Comparison of ENCODE assay signal across 7 cellular contexts in genomic region chr2:6864938-6865345, GRCh38. TPM values are rescaled to one million over a fixed set of nuclear protein-coding genes. Genes with fewer than 3 reads are reported as not detected.
DNase-seq lines count a peak whose midpoint lies in the region; ATAC-seq and TF ChIP-seq lines count a peak whose summit lies in the region.

No MANE protein-coding gene starts in this region.

- no peaks in the 10 kb centered on the region for H3K36me3 ChIP-seq in rectal smooth muscle tissue (ENCODE audit: control insufficient read depth, insufficient read depth, low read length)

- peak overlapping the region; percentile 32 for H3K4me3 ChIP-seq in fibroblast of villous mesenchyme (ENCODE audit: low read depth, low read length)
- H3K4me3 ChIP-seq in rectal smooth muscle tissue (ENCODE audit: low read length): peak overlapping the region; percentile 89

- H3K27ac ChIP-seq in rectal smooth muscle tissue (ENCODE audit: low read depth, low read length): peak overlapping the region; percentile 73

- TF ChIP-seq CTCF in fibroblast of villous mesenchyme (IDR thresholded peaks at IDR 0.05; ENCODE audit: insufficient read depth, low read depth, low read length): no peak

- H3K4me1 ChIP-seq in rectal smooth muscle tissue (ENCODE audit: control insufficient read depth, insufficient read depth, low read length): peaks cover 6% of the 10 kb centered on the region

- no peak overlapping the region for H3K9ac ChIP-seq in rectal smooth muscle tissue (ENCODE audit: low read length)

- DNase-seq in activated CD4-positive, alpha-beta T cell treated with anti-CD3 and anti-CD28 coated beads, Interleukin-2, amount 50 U/mL, for 1 hour: peak; percentile 20
- DNase-seq in fibroblast of villous mesenchyme (ENCODE audit: low read depth) (peak; percentile 2), NCI-H2171 (lab: John Stamatoyannopoulos, UW) (no peak), MV-4-11 (lab: John Stamatoyannopoulos, UW) (no peak)

- peak; percentile 18 for ATAC-seq in GM19023 (IDR thresholded peaks at IDR 0.05; ENCODE audit: unreplicated experiment)
- peak; percentile 19 for ATAC-seq in HG03039 (IDR thresholded peaks at IDR 0.05; ENCODE audit: unreplicated experiment)

- no peaks in the 10 kb centered on the region for H3K27me3 ChIP-seq in rectal smooth muscle tissue (ENCODE audit: control insufficient read depth, insufficient read depth, low read length)

RNA-seq across cellular contexts. Expression of gene CMPK2, which starts 0.8 kb away (rescaled TPM):
- 1.7 and 1.9 TPM in 2 replicates for total RNA-seq in fibroblast of villous mesenchyme

RNA-seq across cellular contexts. Expression of gene RSAD2, which starts 12.6 kb away (rescaled TPM):
- total RNA-seq in fibroblast of villous mesenchyme: 0.64 and 1.3 TPM in 2 replicates

RNA-seq across cellular contexts. Expression of gene RNF144A, which starts 52.3 kb away (rescaled TPM):
- 4.3 and 7.7 TPM in 2 replicates for total RNA-seq in fibroblast of villous mesenchyme

Comparison
In these comparisons a context has a peak if more than half of its experiments do, and no peak if none do; other contexts are left out.
1. DNase-seq: peak in activated CD4-positive, alpha-beta T cell treated with anti-CD3 and anti-CD28 coated beads, Interleukin-2, amount 50 U/mL, for 1 hour (single experiment) and fibroblast of villous mesenchyme (single experiment); none in NCI-H2171 (single experiment) and MV-4-11 (single experiment).